In the genomic region with DNA sequence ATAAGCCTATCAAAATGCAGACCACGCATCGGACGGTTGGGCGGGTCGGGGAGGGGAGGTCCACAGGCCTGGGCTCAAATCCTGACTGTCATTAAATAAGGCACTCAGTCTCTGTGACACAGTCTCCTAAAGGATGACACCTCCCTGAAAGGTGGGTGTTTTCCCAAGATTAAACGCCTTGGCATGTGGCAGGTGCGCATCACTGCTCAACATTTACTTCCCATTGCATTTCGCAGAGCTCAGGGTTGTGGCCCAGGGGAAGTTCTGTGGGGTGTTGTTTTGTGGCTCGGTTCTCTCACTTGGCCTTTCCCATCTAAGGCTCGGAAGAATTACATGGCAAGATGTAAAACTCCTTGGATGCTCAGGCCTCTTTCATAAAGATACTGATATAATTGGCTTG, we compare ENCODE assay signal across 31 cellular contexts.
DNase-seq lines count a peak whose midpoint lies in the region; ATAC-seq and FAIRE-seq lines count a peak whose summit lies in the region.
"Had no signal": no experiment of that assay in that cellular context is flagged by ENCODE, and none has a peak within 500 bp of the region (broad histone marks: within the 10 kb centered on the region; RNA-seq: fewer than 3 reads in every experiment).

No MANE protein-coding gene starts in this region.

- H3K4me1 Mint-ChIP-seq in activated naive CD4-positive, alpha-beta T cell treated with anti-CD3 and anti-CD28 coated beads for 36 hours (ENCODE audit: low read depth) = peaks cover 85% of the 10 kb centered on the region
- peaks cover 84 to 88% (median 87%) of the 10 kb centered on the region in 3 donors for H3K4me1 Mint-ChIP-seq in T-cell

- peaks cover 5% of the 10 kb centered on the region for H3K9me3 Mint-ChIP-seq in activated naive CD4-positive, alpha-beta T cell treated with anti-CD3 and anti-CD28 coated beads for 36 hours
- H3K9me3 Mint-ChIP-seq in T-cell = peaks cover 0 to 4% (median 0%) of the 10 kb centered on the region in 3 donors

- H3K27me3 Mint-ChIP-seq in activated naive CD4-positive, alpha-beta T cell treated with anti-CD3 and anti-CD28 coated beads for 36 hours (ENCODE audit: low read depth) = no peaks in the 10 kb centered on the region
- H3K27me3 Mint-ChIP-seq in T-cell = no peaks in the 10 kb centered on the region

- H3K27ac Mint-ChIP-seq in activated naive CD4-positive, alpha-beta T cell treated with anti-CD3 and anti-CD28 coated beads for 36 hours = peak overlapping the region; percentile 66
- peak overlapping the region; percentile 47 to 74 for H3K27ac Mint-ChIP-seq in T-cell

- peaks cover 35% of the 10 kb centered on the region for H3K36me3 Mint-ChIP-seq in activated naive CD4-positive, alpha-beta T cell treated with anti-CD3 and anti-CD28 coated beads for 36 hours (ENCODE audit: low read depth)
- peaks cover 44% of the 10 kb centered on the region for H3K36me3 Mint-ChIP-seq in T-cell

- FAIRE-seq in urothelium cell line (lab: Jason Lieb, UNC) = peak; percentile 40
- FAIRE-seq: G401.6, HepG2, RCC 7860 had no signal

- peak overlapping the region; percentile 76 for H3K27ac ChIP-seq in epithelial cell of prostate
- H3K27ac ChIP-seq: coronary artery, left ventricle myocardium inferior, right atrium auricular region, stomach, thyroid gland had no signal

- no peak overlapping the region for H3K4me3 Mint-ChIP-seq in activated naive CD4-positive, alpha-beta T cell treated with anti-CD3 and anti-CD28 coated beads for 36 hours
- no peak overlapping the region for H3K4me3 Mint-ChIP-seq in T-cell

- intact Hi-C loops in activated naive CD4-positive, alpha-beta T cell treated with anti-CD3 and anti-CD28 coated beads for 36 hours (cut with micrococcal nuclease) = no loop called here

- ATAC-seq in T-cell (replicated peaks in 1 of 4) = no peak
- ATAC-seq: HepG2 had no signal

- POLR2A ChIA-PET in T-cell (lab: Charles Lee) = no interaction called here

- CTCF ChIA-PET in activated naive CD4-positive, alpha-beta T cell treated with anti-CD3 and anti-CD28 coated beads for 36 hours (lab: Charles Lee) = interaction anchor here (0.6 kb wide), 1 partner anchor 9 kb away, joined by 4 read pairs; no protein-coding TSS in a partner anchor
- CTCF ChIA-PET in T-cell (lab: Charles Lee) = interaction anchor here in 1 of 2 donors (0.5 to 0.8 kb wide), 3 partner anchors 34 to 455 kb away, joined by 3 to 6 read pairs (median 3); no protein-coding TSS in a partner anchor

- DNase-seq in activated naive CD4-positive, alpha-beta T cell treated with anti-CD3 and anti-CD28 coated beads for 36 hours = peak; percentile 31
- no peak for DNase-seq in activated naive CD4-positive, alpha-beta T cell treated with Interleukin-2 at 50 U/mL for 16 hours
- DNase-seq in T-cell (no peak), epithelial cell of prostate (ENCODE audit: low read depth, low spot score) (no peak), urothelium cell line (ENCODE audit: low spot score) (no peak), NCI-H128 (lab: John Stamatoyannopoulos, UW; ENCODE audit: unreplicated experiment) (no peak), NCI-H774 (lab: John Stamatoyannopoulos, UW) (no peak)
- DNase-seq: activated CD4-positive, alpha-beta T cell treated with anti-CD3 and anti-CD28 coated beads for 48 hours; activated CD8-positive, alpha-beta memory T cell treated with anti-CD3 and anti-CD28 coated beads, Interleukin-2, amount 50 U/mL, for 4 hours; BE2C; Calu3; DMS79; effector CD8-positive, alpha-beta T cell; erythroblast; islet precursor cell; Karpas-422; left ventricle myocardium inferior; mesenchymal stem cell; NCI-H1436; NCI-H345; NCI-H69; posterior cingulate gyrus; SHP77 treated with DMSO at 0.1 percent for 48 hours; stomach; T-helper 9 cell; thyroid gland had no signal
